ENCODE assay signal across 8 cellular contexts in the genomic region with DNA sequence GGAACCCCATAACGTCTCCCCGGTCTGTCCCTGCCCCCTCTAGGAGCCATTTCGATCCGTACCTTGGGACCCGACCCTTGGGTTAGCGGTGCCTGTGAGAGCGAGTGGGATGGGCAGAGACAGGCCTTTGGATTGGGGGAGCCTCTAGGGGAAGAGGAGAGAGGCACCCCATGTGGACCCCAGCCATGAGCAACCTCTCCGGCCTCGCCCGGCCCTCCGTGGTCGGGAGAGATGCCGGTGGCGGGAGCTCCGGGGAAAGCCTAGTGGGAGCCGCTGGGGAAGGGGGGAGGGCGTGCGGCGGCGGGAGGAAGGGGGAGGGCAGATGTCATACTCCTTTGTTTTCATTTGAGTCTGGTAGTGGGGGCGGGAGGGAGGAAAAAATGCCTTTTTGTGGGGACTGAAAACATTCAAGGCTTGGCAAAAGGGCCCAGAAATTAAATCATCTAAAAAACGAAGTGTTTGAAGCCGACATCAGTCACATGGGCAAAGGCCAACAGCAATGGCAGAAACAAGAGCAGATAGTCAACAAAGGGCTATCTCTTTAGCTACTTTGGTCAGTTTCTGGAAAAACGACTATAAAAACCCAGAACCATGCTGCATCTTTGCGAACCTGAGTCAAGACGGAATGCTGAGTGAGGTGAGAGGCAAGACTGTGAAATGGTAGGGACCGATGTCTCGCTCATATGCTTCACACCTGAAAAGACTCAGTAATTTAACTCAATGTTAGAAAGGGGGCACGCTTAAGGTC. TPM values are rescaled to one million over a fixed set of nuclear protein-coding genes. Genes with fewer than 3 reads are reported as not detected.
DNase-seq lines count a peak whose midpoint lies in the region; ATAC-seq, FAIRE-seq and TF ChIP-seq lines count a peak whose summit lies in the region.

No MANE protein-coding gene starts in this region.

- H3K9me3 ChIP-seq in GM12878 (replicated peaks; ENCODE audit: control insufficient read depth, insufficient read depth, low read length), result no peaks in the 10 kb centered on the region

- H4K20me1 ChIP-seq in GM12878 (ENCODE audit: control insufficient read depth, insufficient read depth), result no peaks in the 10 kb centered on the region

- BruUV-seq in GM12878 (replicated peaks; lab: Mats Ljungman, UMichigan), result TSS peak; percentile 71

- no peaks in the 10 kb centered on the region for H3K27me3 ChIP-seq in GM12878 (replicated peaks in 1 of 2; ENCODE audit: control insufficient read depth in 2 of 2, insufficient read depth in 2 of 2, low read length in 1 of 2)
- no peaks in the 10 kb centered on the region for H3K27me3 ChIP-seq in rectal smooth muscle tissue (ENCODE audit: control insufficient read depth, insufficient read depth, low read length)

- intact Hi-C loops in GM12878 (cut with micrococcal nuclease; ENCODE audit: unreplicated experiment), result loop anchor here (10.0 kb wide), 2 partner anchors 232 to 1192 kb away; no protein-coding TSS in a partner anchor

- peak overlapping the region; percentile 90 for H3K4me3 ChIP-seq in GM12878
- peak overlapping the region; percentile 98 for H3K4me3 ChIP-seq in rectal smooth muscle tissue (ENCODE audit: low read length)

- DNase-seq in Daoy (ENCODE audit: low read depth), result peak; percentile 73
- peak; percentile 31 for DNase-seq in HS-5 (ENCODE audit: low read depth)
- peak; percentile 39 for DNase-seq in RKO (ENCODE audit: low spot score)
- DNase-seq in GM12878 (ENCODE audit: low read depth, low spot score), result no peak
- peak; percentile 84 to 87 for DNase-seq in hippocampal formation (lab: John Stamatoyannopoulos, UW)
- no peak for DNase-seq in GM20000 (ENCODE audit: low spot score)

- no peak for TF ChIP-seq POLR2A in GM12878 (IDR thresholded peaks at IDR 0.05; ENCODE audit: low read depth, low read length)

- no peak for TF ChIP-seq CTCF in GM12878 (IDR thresholded peaks at IDR 0.05 in 2 of 3, conservative IDR thresholded peaks at IDR 0.05 in 1 of 3; ENCODE audit: control insufficient read depth in 2 of 3, extremely low read depth in 1 of 3, insufficient read depth in 1 of 3, low read depth in 3 of 3, low read length in 3 of 3)
- no peak for TF ChIP-seq CTCF in GM20000 (IDR thresholded peaks at IDR 0.05; ENCODE audit: extremely low read depth, missing control alignments)

- H3K27ac ChIP-seq in GM12878 (ENCODE audit: control insufficient read depth, insufficient read depth), result peak overlapping the region; percentile 64
- H3K27ac ChIP-seq in rectal smooth muscle tissue (ENCODE audit: low read depth, low read length), result peak overlapping the region; percentile 99

- in situ Hi-C loops in GM12878 (cut with MboI), result no loop called here

- RAD21 ChIA-PET in GM12878 (lab: Charles Lee; ENCODE audit: unreplicated experiment), result no interaction called here

- TF ChIP-seq RAD21 in GM12878 (IDR thresholded peaks at IDR 0.05; ENCODE audit: insufficient read depth, low read depth, low read length), result no peak

- peak overlapping the region; percentile 95 for H2AFZ ChIP-seq in GM12878 (ENCODE audit: control insufficient read depth, low read depth, low read length)

- no peak for TF ChIP-seq EP300 in GM12878 (IDR thresholded peaks at IDR 0.05; ENCODE audit: borderline replicate concordance in 1 of 2, control insufficient read depth in 1 of 2, low read depth in 2 of 2, low read length in 2 of 2)

- ATAC-seq in GM21423 (IDR thresholded peaks at IDR 0.05; ENCODE audit: unreplicated experiment) (peak; percentile 47), GM12878 (peak; percentile 80)

- under 1% methylated on average over 19 of the region's 29 CpGs for WGBS in GM12878 (ENCODE audit: insufficient coverage, insufficient replicate concordance, low lambda C conversion rate, missing lambda C conversion rate)

- peak; percentile 89 for FAIRE-seq in GM12878 (lab: Jason Lieb, UNC)

- H3K4me2 ChIP-seq in GM12878 (ENCODE audit: control insufficient read depth, insufficient read depth), result peak overlapping the region; percentile 66

- POLR2A ChIA-PET in GM12878 (lab: Charles Lee), result no interaction called here

- H3K36me3 ChIP-seq in GM12878 (ENCODE audit: control insufficient read depth in 2 of 2, insufficient read depth in 2 of 2, low read length in 1 of 2), result peaks cover 0 to 2% of the 10 kb centered on the region in 2 experiments; a peak in 1 of 4 replicates
- peaks cover 3% of the 10 kb centered on the region for H3K36me3 ChIP-seq in rectal smooth muscle tissue (ENCODE audit: control insufficient read depth, insufficient read depth, low read length)

- peaks cover 34% of the 10 kb centered on the region for H3K79me2 ChIP-seq in GM12878 (ENCODE audit: control insufficient read depth, insufficient read depth, low read length)

- peaks cover 4% of the 10 kb centered on the region for H3K4me1 ChIP-seq in GM12878 (ENCODE audit: control insufficient read depth, insufficient read depth, low read length)
- peaks cover 13% of the 10 kb centered on the region for H3K4me1 ChIP-seq in rectal smooth muscle tissue (ENCODE audit: control insufficient read depth, insufficient read depth, low read length)

- SMC1A ChIA-PET in GM12878 (lab: Charles Lee; ENCODE audit: uncharacterized antibody, unreplicated experiment), result interaction anchor here (0.6 to 1.9 kb wide), 3 partner anchors 20 to 1447 kb away, joined by 3 to 4 read pairs (median 3); no protein-coding TSS in a partner anchor

- CTCF ChIA-PET in GM12878 (lab: Yijun Ruan, JAX), result interaction anchor here (1.5 to 1.8 kb wide), 2 partner anchors 10 to 20 kb away, joined by 3 to 4 read pairs; no protein-coding TSS in a partner anchor

- H3K9ac ChIP-seq in GM12878 (ENCODE audit: control insufficient read depth, insufficient read depth, low read length) (peak overlapping the region; percentile 78), rectal smooth muscle tissue (ENCODE audit: low read length) (peak overlapping the region; percentile 97)

TF ChIP-seq in GM12878, 131 proteins besides CTCF, POLR2A, EP300 and RAD21:
- TF ChIP-seq RUNX3 (IDR thresholded peaks at IDR 0.05; ENCODE audit: low read length), result 0 out of 2 replicates have a peak, but pooled peaks have one; percentile 3
- TF ChIP-seq RAD51 (IDR thresholded peaks at IDR 0.05), result peak; percentile 77
- TF ChIP-seq, protein P1, sequence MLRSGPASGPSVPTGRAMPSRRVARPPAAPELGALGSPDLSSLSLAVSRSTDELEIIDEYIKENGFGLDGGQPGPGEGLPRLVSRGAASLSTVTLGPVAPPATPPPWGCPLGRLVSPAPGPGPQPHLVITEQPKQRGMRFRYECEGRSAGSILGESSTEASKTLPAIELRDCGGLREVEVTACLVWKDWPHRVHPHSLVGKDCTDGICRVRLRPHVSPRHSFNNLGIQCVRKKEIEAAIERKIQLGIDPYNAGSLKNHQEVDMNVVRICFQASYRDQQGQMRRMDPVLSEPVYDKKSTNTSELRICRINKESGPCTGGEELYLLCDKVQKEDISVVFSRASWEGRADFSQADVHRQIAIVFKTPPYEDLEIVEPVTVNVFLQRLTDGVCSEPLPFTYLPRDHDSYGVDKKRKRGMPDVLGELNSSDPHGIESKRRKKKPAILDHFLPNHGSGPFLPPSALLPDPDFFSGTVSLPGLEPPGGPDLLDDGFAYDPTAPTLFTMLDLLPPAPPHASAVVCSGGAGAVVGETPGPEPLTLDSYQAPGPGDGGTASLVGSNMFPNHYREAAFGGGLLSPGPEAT (IDR thresholded peaks at IDR 0.05; ENCODE audit: low read depth), result 0 out of 2 replicates have a peak, but pooled peaks have one; percentile 28
- 0 out of 2 replicates have a peak, but pooled peaks have one; percentile 58 for TF ChIP-seq NBN (IDR thresholded peaks at IDR 0.05)
- TF ChIP-seq EGR1 (IDR thresholded peaks at IDR 0.05; ENCODE audit: borderline replicate concordance in 1 of 2, low read depth in 2 of 2, low read length in 2 of 2), result 0 out of 3 replicates have a peak, but pooled peaks of 1 of the 2 experiments have one; percentile 7
- TF ChIP-seq SIN3A (IDR thresholded peaks at IDR 0.05; ENCODE audit: low read depth, low read length), result peak; percentile 48; the same call in 1 of the 2 replicates
- TF ChIP-seq IKZF2 (IDR thresholded peaks at IDR 0.05), result peak; percentile 43 to 51; a peak in 3 of 4 replicates
- TF ChIP-seq KLF5 (IDR thresholded peaks at IDR 0.05; ENCODE audit: partially characterized antibody), result no peak
- TF ChIP-seq STAT3 (IDR thresholded peaks at IDR 0.05; ENCODE audit: low read depth, low read length), result no peak
- TF ChIP-seq YY1 (IDR thresholded peaks at IDR 0.05; ENCODE audit: low read depth, low read length), result 0 out of 2 replicates have a peak, but pooled peaks have one; percentile 25
- 0 out of 2 replicates have a peak, but pooled peaks have one; percentile 20 for TF ChIP-seq MTA2 (IDR thresholded peaks at IDR 0.05; ENCODE audit: low read depth)
- 0 out of 2 replicates have a peak, but pooled peaks have one; percentile 7 for TF ChIP-seq TCF12 (IDR thresholded peaks at IDR 0.05; ENCODE audit: low read depth, low read length)
- no peak; the same call in 1 of the 2 replicates for TF ChIP-seq IKZF1 (conservative IDR thresholded peaks at IDR 0.05)
TF ChIP-seq in GM12878: peak in this region for 10.

RNA-seq across cellular contexts. Expression of a gene that starts 0.8 kb away (rescaled TPM):
- total RNA-seq in Daoy (2014; rRNA removed; shearing (Covaris generic)), result 48.1 and 56.6 TPM in 2 replicates
- 169 and 183 TPM in 2 replicates for total RNA-seq in GM12878 (2013; cell fraction: nucleolus; rRNA removed)
- total RNA-seq in GM12878 (2014; rRNA removed), result 9.3 and 17.1 TPM in 2 replicates
- total RNA-seq in GM12878 (2014; rRNA removed; fragmentation: Illumina TruSeq; extraction: Trizol), result 14.9 and 16.0 TPM in 2 replicates
- 10.9 and 11.2 TPM in 2 replicates for total RNA-seq in GM12878 (2021)
- 4.8 TPM for polyA plus RNA-seq in GM12878 (2011; ENCODE audit: low read depth)
- polyA plus RNA-seq in GM12878 (2011; rRNA removed), result 17.1 and 32.2 TPM in 2 replicates
- 5.4 and 7.0 TPM in 2 replicates for polyA plus RNA-seq in GM12878 (2011; cell fraction: cytosol; rRNA removed)
- polyA plus RNA-seq in GM12878 (2011; cell fraction: nucleus; rRNA removed), result 31.7 and 37.6 TPM in 2 replicates
- polyA plus RNA-seq in GM12878 (2012), result 9.7 and 10.1 TPM in 2 replicates
- polyA plus RNA-seq in GM12878 (2014; fragmentation: Illumina TruSeq; extraction: Trizol), result 17.5 and 35.8 TPM in 2 replicates
- polyA plus RNA-seq in GM12878 (2014; fragmentation: Nextera tagmentation; extraction: Ambion mirVana), result 1 to 10 TPM; 5.8 to 9.7 TPM
- polyA plus RNA-seq in GM12878 (2014; rRNA removed), result 12.0 and 12.2 TPM in 2 replicates
- 10 to 100 TPM; 10.9 to 11.0 TPM for polyA plus RNA-seq in GM12878 (2016; fragmentation: Nextera tagmentation; extraction: Ambion mirVana)
- 18.2 and 29.6 TPM in 2 replicates for polyA minus RNA-seq in GM12878 (2011; rRNA and poly(A)+ RNA removed)
- 4.0 TPM in 2 replicates for polyA minus RNA-seq in GM12878 (2011; cell fraction: cytosol; rRNA and poly(A)+ RNA removed)
- polyA minus RNA-seq in GM12878 (2011; cell fraction: nucleus; rRNA and poly(A)+ RNA removed), result 29.5 and 42.5 TPM in 2 replicates

Comparison
In these comparisons a context has a peak if more than half of its experiments do, and no peak if none do; other contexts are left out.
1. DNase-seq: peak in Daoy (single experiment), HS-5 (single experiment), RKO (single experiment) and hippocampal formation (2 of 2); none in GM12878 (single experiment) and GM20000 (single experiment).